In the genomic region with DNA sequence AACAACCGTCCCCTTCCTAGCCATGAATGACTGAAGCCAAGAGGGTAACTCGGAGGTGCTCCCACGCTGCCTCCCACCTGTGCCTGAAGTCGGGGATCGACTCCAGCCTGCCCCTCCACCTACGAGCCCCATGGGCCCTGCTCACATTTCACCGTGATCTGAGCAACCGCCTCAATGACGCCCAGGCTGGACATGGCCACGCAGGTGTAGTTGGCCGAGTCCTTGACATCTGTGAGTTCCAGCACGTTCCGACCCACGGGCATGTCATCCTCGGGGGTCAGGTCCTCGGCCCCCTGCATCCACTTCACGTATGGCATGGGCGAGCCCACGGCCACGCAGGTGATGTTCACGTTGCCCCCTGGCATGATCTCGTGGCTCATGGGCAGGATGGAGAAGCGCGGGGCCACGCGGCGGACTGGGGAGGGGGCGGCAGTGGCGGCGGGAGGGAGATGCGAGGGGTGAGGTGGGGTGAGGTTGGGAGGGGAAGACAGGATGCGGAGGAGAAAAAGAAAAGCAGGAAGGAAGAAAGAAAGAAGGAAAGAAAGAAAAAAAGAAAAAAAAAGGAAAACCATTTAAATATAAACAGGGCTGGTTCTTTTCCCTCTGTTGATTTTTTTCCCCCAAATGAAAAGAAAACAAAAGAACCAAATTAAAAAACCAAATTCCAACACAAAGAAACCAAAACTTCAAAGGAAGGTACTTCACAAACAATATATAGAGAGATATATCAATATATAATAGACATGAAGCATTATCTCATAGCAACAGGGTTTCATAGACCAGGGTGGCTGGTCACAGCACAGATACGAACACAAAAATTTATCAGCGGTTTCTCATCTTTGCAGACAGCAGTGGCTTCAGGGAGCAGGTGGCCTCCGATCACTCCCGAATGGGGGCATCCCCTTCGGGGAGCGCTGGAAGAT, we compare ENCODE assay signal across 19 cellular contexts.
DNase-seq lines count a peak whose midpoint lies in the region; ATAC-seq, FAIRE-seq and TF ChIP-seq lines count a peak whose summit lies in the region.
"Had no signal": no experiment of that assay in that cellular context is flagged by ENCODE, and none has a peak within 500 bp of the region (broad histone marks: within the 10 kb centered on the region; RNA-seq: fewer than 3 reads in every experiment).

No MANE protein-coding gene starts in this region.

- no peaks in the 10 kb centered on the region for H3K9me3 ChIP-seq in BLaER1 treated with 17β-estradiol and CSF1 and Interleukin-3, amounts not matched to agents 10 nM and 100 nM (replicated peaks in 1 of 11)
- H3K9me3 ChIP-seq in HEK293 (ENCODE audit: control insufficient read depth, insufficient read depth, low read depth, low read length) = no peaks in the 10 kb centered on the region
- H3K9me3 ChIP-seq in GM12878 (replicated peaks; ENCODE audit: control insufficient read depth, insufficient read depth, low read length) = no peaks in the 10 kb centered on the region

- in situ Hi-C loops in GM12878 (cut with MboI) = no loop called here

- RAD21 ChIA-PET in GM12878 (lab: Charles Lee; ENCODE audit: unreplicated experiment) = no interaction called here

- no peak overlapping the region for H3K4me3 Mint-ChIP-seq in nephron progenitor cell
- H3K4me3 Mint-ChIP-seq in activated T-helper 2 cell treated with anti-CD3 and anti-CD28 coated beads, Interferon-gamma antibody, Interleukin-2, Interleukin-4, amounts not matched to agents 10 μg/mL and 5 μg/mL and 100 μg/mL, durations not matched to agents 14 hours and 24 hours and 36 hours (ENCODE audit: low read depth) = no peak overlapping the region
- H3K4me3 Mint-ChIP-seq: H9 had no signal

- 0 out of 22 replicates have a peak overlapping the region, but pooled peaks of 1 of the 11 experiments have one; percentile 10 for H3K9ac ChIP-seq in BLaER1 treated with 17β-estradiol and CSF1 and Interleukin-3, amounts not matched to agents 10 nM and 100 nM
- no peak overlapping the region for H3K9ac ChIP-seq in GM12878 (ENCODE audit: control insufficient read depth, insufficient read depth, low read length)

- no peak for TF ChIP-seq CTCF in HEK293 (tag by site-specific recombination; IDR thresholded peaks at IDR 0.05)
- TF ChIP-seq CTCF in GM12878 (IDR thresholded peaks at IDR 0.05 in 2 of 3, conservative IDR thresholded peaks at IDR 0.05 in 1 of 3; ENCODE audit: control insufficient read depth in 2 of 3, extremely low read depth in 1 of 3, insufficient read depth in 1 of 3, low read depth in 3 of 3, low read length in 3 of 3) = no peak
- no peak for TF ChIP-seq CTCF in nephron progenitor cell (IDR thresholded peaks at IDR 0.05)

- H3K4me2 ChIP-seq in BLaER1 treated with 17β-estradiol and CSF1 and Interleukin-3, amounts not matched to agents 10 nM and 100 nM = peak overlapping the region in 6 of 11 experiments; percentile 26 to 53 (median 44); a peak in 8 of 22 replicates
- H3K4me2 ChIP-seq in GM12878 (ENCODE audit: control insufficient read depth, insufficient read depth) = no peak overlapping the region

- DNase-seq in GM12878 (ENCODE audit: low read depth, low spot score) (no peak), nephron progenitor cell (no peak), amniotic stem cell (lab: John Stamatoyannopoulos, UW) (no peak)
- DNase-seq in activated T-helper 2 cell treated with anti-CD3 and anti-CD28 coated beads, Interferon-gamma antibody, Interleukin-2, Interleukin-4, amounts not matched to agents 10 μg/mL and 5 μg/mL and 100 μg/mL, durations not matched to agents 14 hours and 24 hours and 36 hours (ENCODE audit: low spot score) = no peak
- DNase-seq: DND-41, H9, KG1, NCI-H1048, NCI-H1436 treated with DMSO at 0.1 percent for 48 hours, NCI-H2081 treated with DMSO at 0.1 percent for 48 hours, NCI-H446 treated with DMSO at 0.1 percent for 48 hours, NCI-H69, SHP77 had no signal

- no peak for TF ChIP-seq RAD21 in GM12878 (IDR thresholded peaks at IDR 0.05; ENCODE audit: insufficient read depth, low read depth, low read length)

- peak overlapping the region; percentile 48 for H3K27ac Mint-ChIP-seq in nephron progenitor cell
- H3K27ac Mint-ChIP-seq in activated T-helper 2 cell treated with anti-CD3 and anti-CD28 coated beads, Interferon-gamma antibody, Interleukin-2, Interleukin-4, amounts not matched to agents 10 μg/mL and 5 μg/mL and 100 μg/mL, durations not matched to agents 14 hours and 24 hours and 36 hours = no peak overlapping the region

- no peak overlapping the region for H3K4me3 ChIP-seq in BLaER1 treated with 17β-estradiol and CSF1 and Interleukin-3, amounts not matched to agents 10 nM and 100 nM
- H3K4me3 ChIP-seq in HEK293 (ENCODE audit: low read depth, low read length) = no peak overlapping the region
- no peak overlapping the region for H3K4me3 ChIP-seq in GM12878
- H3K4me3 ChIP-seq: SK-N-MC had no signal

- SMC1A ChIA-PET in GM12878 (lab: Charles Lee; ENCODE audit: uncharacterized antibody, unreplicated experiment) = no interaction called here

- WGBS in GM12878 (ENCODE audit: insufficient coverage, insufficient replicate concordance, low lambda C conversion rate, missing lambda C conversion rate) = 56% methylated on average over 27 of the region's 38 CpGs

- peaks cover 78% of the 10 kb centered on the region for H3K36me3 Mint-ChIP-seq in nephron progenitor cell (ENCODE audit: low read depth)
- no peaks in the 10 kb centered on the region for H3K36me3 Mint-ChIP-seq in activated T-helper 2 cell treated with anti-CD3 and anti-CD28 coated beads, Interferon-gamma antibody, Interleukin-2, Interleukin-4, amounts not matched to agents 10 μg/mL and 5 μg/mL and 100 μg/mL, durations not matched to agents 14 hours and 24 hours and 36 hours (ENCODE audit: low read depth)

- intact Hi-C loops in GM12878 (cut with micrococcal nuclease; ENCODE audit: unreplicated experiment) = no loop called here
- intact Hi-C loops in activated T-helper 2 cell treated with anti-CD3 and anti-CD28 coated beads, Interferon-gamma antibody, Interleukin-2, Interleukin-4, amounts not matched to agents 10 μg/mL and 5 μg/mL and 100 μg/mL, durations not matched to agents 14 hours and 24 hours and 36 hours (cut with micrococcal nuclease) = no loop called here

- peaks cover 23% of the 10 kb centered on the region for H3K4me1 Mint-ChIP-seq in nephron progenitor cell
- peaks cover 2% of the 10 kb centered on the region for H3K4me1 Mint-ChIP-seq in activated T-helper 2 cell treated with anti-CD3 and anti-CD28 coated beads, Interferon-gamma antibody, Interleukin-2, Interleukin-4, amounts not matched to agents 10 μg/mL and 5 μg/mL and 100 μg/mL, durations not matched to agents 14 hours and 24 hours and 36 hours (ENCODE audit: low read depth)

- H3K36me3 ChIP-seq in BLaER1 treated with 17β-estradiol and CSF1 and Interleukin-3, amounts not matched to agents 10 nM and 100 nM = peaks cover 0 to 24% (median 8%) of the 10 kb centered on the region in 11 experiments; a peak in 9 of 22 replicates
- H3K36me3 ChIP-seq in HEK293 (ENCODE audit: control insufficient read depth in 2 of 2, insufficient read depth in 1 of 2, low read length in 2 of 2) (peaks cover 0 to 13% of the 10 kb centered on the region in 2 experiments; a peak in 2 of 3 replicates), GM12878 (ENCODE audit: control insufficient read depth in 2 of 2, insufficient read depth in 2 of 2, low read length in 1 of 2) (no peaks in the 10 kb centered on the region)

- H3K9me3 Mint-ChIP-seq in nephron progenitor cell = no peaks in the 10 kb centered on the region
- H3K9me3 Mint-ChIP-seq in activated T-helper 2 cell treated with anti-CD3 and anti-CD28 coated beads, Interferon-gamma antibody, Interleukin-2, Interleukin-4, amounts not matched to agents 10 μg/mL and 5 μg/mL and 100 μg/mL, durations not matched to agents 14 hours and 24 hours and 36 hours = no peaks in the 10 kb centered on the region
- H3K9me3 Mint-ChIP-seq: H9 had no signal

- H4K20me1 ChIP-seq in BLaER1 treated with 17β-estradiol and CSF1 and Interleukin-3, amounts not matched to agents 10 nM and 100 nM = no peaks in the 10 kb centered on the region; a peak in 1 of 22 replicates
- no peaks in the 10 kb centered on the region for H4K20me1 ChIP-seq in GM12878 (ENCODE audit: control insufficient read depth, insufficient read depth)

- H3K27me3 ChIP-seq in BLaER1 treated with 17β-estradiol and CSF1 and Interleukin-3, amounts not matched to agents 10 nM and 100 nM = no peaks in the 10 kb centered on the region
- H3K27me3 ChIP-seq in GM12878 (replicated peaks in 1 of 2; ENCODE audit: control insufficient read depth in 2 of 2, insufficient read depth in 2 of 2, low read length in 1 of 2) = no peaks in the 10 kb centered on the region

- ATAC-seq in GM12878 = peak; percentile 41; the same call in 2 of the 3 replicates
- ATAC-seq in GM19467 (IDR thresholded peaks at IDR 0.05; ENCODE audit: unreplicated experiment) = no peak
- ATAC-seq: HepG2 had no signal

- no TSS peak for BruUV-seq in GM12878 (replicated peaks; lab: Mats Ljungman, UMichigan)

- TF ChIP-seq POLR2A in GM12878 (IDR thresholded peaks at IDR 0.05; ENCODE audit: low read depth, low read length) = no peak

- H3K4me1 ChIP-seq in BLaER1 treated with 17β-estradiol and CSF1 and Interleukin-3, amounts not matched to agents 10 nM and 100 nM = peaks cover 0 to 16% (median 14%) of the 10 kb centered on the region in 10 experiments; a peak in 17 of 20 replicates
- H3K4me1 ChIP-seq in HEK293 (ENCODE audit: control insufficient read depth, insufficient read depth, low read length) (no peaks in the 10 kb centered on the region), GM12878 (ENCODE audit: control insufficient read depth, insufficient read depth, low read length) (no peaks in the 10 kb centered on the region)

- H3K27me3 Mint-ChIP-seq in nephron progenitor cell (ENCODE audit: low read depth, poor library complexity) = no peaks in the 10 kb centered on the region
- no peaks in the 10 kb centered on the region for H3K27me3 Mint-ChIP-seq in activated T-helper 2 cell treated with anti-CD3 and anti-CD28 coated beads, Interferon-gamma antibody, Interleukin-2, Interleukin-4, amounts not matched to agents 10 μg/mL and 5 μg/mL and 100 μg/mL, durations not matched to agents 14 hours and 24 hours and 36 hours (ENCODE audit: low read depth)

- no peak for FAIRE-seq in GM12878 (lab: Jason Lieb, UNC)
- FAIRE-seq: HepG2 had no signal

- CTCF ChIA-PET in HEK293 (lab: Yijun Ruan, JAX) (no interaction called here), GM12878 (lab: Yijun Ruan, JAX) (no interaction called here)

- TF ChIP-seq EP300 in GM12878 (IDR thresholded peaks at IDR 0.05; ENCODE audit: borderline replicate concordance in 1 of 2, control insufficient read depth in 1 of 2, low read depth in 2 of 2, low read length in 2 of 2) = no peak

- H2AFZ ChIP-seq in GM12878 (ENCODE audit: control insufficient read depth, low read depth, low read length) = no peak overlapping the region

- H3K79me2 ChIP-seq in GM12878 (ENCODE audit: control insufficient read depth, insufficient read depth, low read length) = no peaks in the 10 kb centered on the region

- H3K27ac ChIP-seq in BLaER1 treated with 17β-estradiol and CSF1 and Interleukin-3, amounts not matched to agents 10 nM and 100 nM = no peak overlapping the region
- H3K27ac ChIP-seq in HEK293 (ENCODE audit: extremely low read depth, low read depth, low read length) = no peak overlapping the region
- H3K27ac ChIP-seq in GM12878 (ENCODE audit: control insufficient read depth, insufficient read depth) = no peak overlapping the region
- H3K27ac ChIP-seq: C4-2B, SK-N-MC had no signal

- POLR2A ChIA-PET in HEK293 (lab: Yijun Ruan, JAX) = no interaction called here
- POLR2A ChIA-PET in GM12878 (lab: Charles Lee) = no interaction called here

TF ChIP-seq in GM12878, 131 proteins besides CTCF, POLR2A, EP300 and RAD21 (continues in another document):
- no peak for TF ChIP-seq ZNF622 (IDR thresholded peaks at IDR 0.05)
